ENCODE assay signal across 1 cellular context in the genomic region with DNA sequence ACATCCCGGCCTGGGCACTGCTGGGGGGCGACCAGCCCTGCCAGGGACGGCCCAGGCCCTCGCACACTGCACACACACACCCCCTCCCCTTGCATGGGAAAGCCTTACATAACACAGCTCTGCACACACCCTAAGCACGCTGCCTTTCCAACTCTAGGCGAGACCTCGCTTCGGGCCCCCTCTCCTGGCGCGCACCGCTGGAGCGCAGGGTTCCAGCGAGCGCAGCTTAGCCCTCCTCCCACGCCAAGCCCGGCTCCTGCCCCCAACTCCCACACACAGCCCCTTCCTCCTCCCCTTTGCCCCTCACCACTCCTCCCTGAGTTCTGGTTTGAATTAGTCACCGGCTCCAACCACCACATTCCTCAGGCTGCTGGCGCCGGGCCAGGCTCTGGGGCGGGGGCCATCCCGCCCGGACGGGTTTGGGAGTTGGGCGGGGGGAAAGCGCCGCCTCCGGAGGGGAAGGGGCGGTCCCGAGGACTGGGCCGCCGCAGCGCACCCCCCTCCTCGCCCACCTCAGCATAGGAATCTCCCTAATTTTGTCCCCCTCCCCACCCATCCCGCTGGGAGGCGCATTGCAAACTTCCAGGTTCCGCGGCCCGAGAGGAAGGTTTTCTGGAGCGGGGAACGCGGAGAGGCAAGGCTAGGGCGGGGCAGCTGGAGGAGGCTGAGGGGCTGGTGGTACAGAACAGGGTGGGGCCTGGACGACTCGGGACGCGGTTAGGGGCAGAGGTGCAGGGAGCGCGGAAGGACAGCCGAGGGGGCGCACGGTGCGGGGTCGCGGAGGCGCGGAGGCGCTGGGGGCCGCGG.
TF ChIP-seq lines count a peak whose summit lies in the region.

No MANE protein-coding gene starts in this region.

TF ChIP-seq in A549, 52 proteins besides CTCF, POLR2A, EP300 and RAD21 (continued from another document):
- TF ChIP-seq, protein P1, sequence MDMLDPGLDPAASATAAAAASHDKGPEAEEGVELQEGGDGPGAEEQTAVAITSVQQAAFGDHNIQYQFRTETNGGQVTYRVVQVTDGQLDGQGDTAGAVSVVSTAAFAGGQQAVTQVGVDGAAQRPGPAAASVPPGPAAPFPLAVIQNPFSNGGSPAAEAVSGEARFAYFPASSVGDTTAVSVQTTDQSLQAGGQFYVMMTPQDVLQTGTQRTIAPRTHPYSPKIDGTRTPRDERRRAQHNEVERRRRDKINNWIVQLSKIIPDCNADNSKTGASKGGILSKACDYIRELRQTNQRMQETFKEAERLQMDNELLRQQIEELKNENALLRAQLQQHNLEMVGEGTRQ (IDR thresholded peaks at IDR 0.05), result no peak
- TF ChIP-seq TP53 (CRISPR knock-in tag; IDR thresholded peaks at IDR 0.05) (no peak), ESRRA (IDR thresholded peaks at IDR 0.05; ENCODE audit: borderline replicate concordance, low read length) (no peak), RFX5 (IDR thresholded peaks at IDR 0.05) (no peak), JUN (IDR thresholded peaks at IDR 0.05) (peak; percentile 41 to 81; a peak in 4 of 5 replicates), CHD4 (IDR thresholded peaks at IDR 0.05; ENCODE audit: borderline replicate concordance) (no peak), PHF8 (IDR thresholded peaks at IDR 0.05; ENCODE audit: borderline replicate concordance, low read depth) (no peak), GATA3 (IDR thresholded peaks at IDR 0.05; ENCODE audit: borderline replicate concordance) (peak; percentile 67; the same call in 1 of the 2 replicates), KDM1A (IDR thresholded peaks at IDR 0.05; ENCODE audit: low read depth) (no peak), SMC3 (IDR thresholded peaks at IDR 0.05) (no peak; the same call in 2 of the 3 replicates), EHF (CRISPR knock-in tag; IDR thresholded peaks at IDR 0.05) (no peak), FOSB (CRISPR knock-in tag; IDR thresholded peaks at IDR 0.05) (no peak), KDM5A (IDR thresholded peaks at IDR 0.05) (no peak), CHD2 (IDR thresholded peaks at IDR 0.05; ENCODE audit: low read length, partially characterized antibody) (no peak), EHMT2 (IDR thresholded peaks at IDR 0.05; ENCODE audit: low read depth) (no peak), TFCP2L1 (CRISPR knock-in tag; IDR thresholded peaks at IDR 0.05) (no peak), NR3C1 (IDR thresholded peaks at IDR 0.05) (no peak), NFE2L2 (conservative IDR thresholded peaks at IDR 0.05; ENCODE audit: low read length) (no peak), FOXS1 (CRISPR knock-in tag; IDR thresholded peaks at IDR 0.05) (no peak), MAZ (IDR thresholded peaks at IDR 0.05; ENCODE audit: borderline replicate concordance, low read depth, low read length) (peak; percentile 88), HEYL (CRISPR knock-in tag; IDR thresholded peaks at IDR 0.05) (no peak), FOSL2 (IDR thresholded peaks at IDR 0.05) (0 out of 2 replicates have a peak, but pooled peaks have one; percentile 9), FOSL2 (CRISPR knock-in tag; IDR thresholded peaks at IDR 0.05) (peak; percentile 77), ZFP36 (IDR thresholded peaks at IDR 0.05; ENCODE audit: borderline replicate concordance, partially characterized antibody) (no peak), POLR2AphosphoS2 (conservative IDR thresholded peaks at IDR 0.05; ENCODE audit: low read length) (no peak), ZNF302 (CRISPR knock-in tag; IDR thresholded peaks at IDR 0.05) (no peak), BHLHE40 (IDR thresholded peaks at IDR 0.05; ENCODE audit: low read depth, low read length) (no peak), CBX2 (IDR thresholded peaks at IDR 0.05; ENCODE audit: borderline replicate concordance, low read depth) (no peak), HOXB13 (CRISPR knock-in tag; IDR thresholded peaks at IDR 0.05; ENCODE audit: low read depth) (no peak), CBX8 (IDR thresholded peaks at IDR 0.05) (no peak)
- TF ChIP-seq, protein P2, sequence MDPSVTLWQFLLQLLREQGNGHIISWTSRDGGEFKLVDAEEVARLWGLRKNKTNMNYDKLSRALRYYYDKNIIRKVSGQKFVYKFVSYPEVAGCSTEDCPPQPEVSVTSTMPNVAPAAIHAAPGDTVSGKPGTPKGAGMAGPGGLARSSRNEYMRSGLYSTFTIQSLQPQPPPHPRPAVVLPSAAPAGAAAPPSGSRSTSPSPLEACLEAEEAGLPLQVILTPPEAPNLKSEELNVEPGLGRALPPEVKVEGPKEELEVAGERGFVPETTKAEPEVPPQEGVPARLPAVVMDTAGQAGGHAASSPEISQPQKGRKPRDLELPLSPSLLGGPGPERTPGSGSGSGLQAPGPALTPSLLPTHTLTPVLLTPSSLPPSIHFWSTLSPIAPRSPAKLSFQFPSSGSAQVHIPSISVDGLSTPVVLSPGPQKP (IDR thresholded peaks at IDR 0.05; ENCODE audit: low read depth, low read length), result no peak
- TF ChIP-seq, protein P3, sequence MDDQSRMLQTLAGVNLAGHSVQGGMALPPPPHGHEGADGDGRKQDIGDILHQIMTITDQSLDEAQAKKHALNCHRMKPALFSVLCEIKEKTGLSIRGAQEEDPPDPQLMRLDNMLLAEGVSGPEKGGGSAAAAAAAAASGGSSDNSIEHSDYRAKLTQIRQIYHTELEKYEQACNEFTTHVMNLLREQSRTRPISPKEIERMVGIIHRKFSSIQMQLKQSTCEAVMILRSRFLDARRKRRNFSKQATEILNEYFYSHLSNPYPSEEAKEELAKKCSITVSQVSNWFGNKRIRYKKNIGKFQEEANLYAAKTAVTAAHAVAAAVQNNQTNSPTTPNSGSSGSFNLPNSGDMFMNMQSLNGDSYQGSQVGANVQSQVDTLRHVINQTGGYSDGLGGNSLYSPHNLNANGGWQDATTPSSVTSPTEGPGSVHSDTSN (IDR thresholded peaks at IDR 0.05), result 0 out of 2 replicates have a peak, but pooled peaks have one; percentile 15
- TF ChIP-seq, protein P4, sequence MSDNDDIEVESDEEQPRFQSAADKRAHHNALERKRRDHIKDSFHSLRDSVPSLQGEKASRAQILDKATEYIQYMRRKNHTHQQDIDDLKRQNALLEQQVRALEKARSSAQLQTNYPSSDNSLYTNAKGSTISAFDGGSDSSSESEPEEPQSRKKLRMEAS (IDR thresholded peaks at IDR 0.05), result peak; percentile 85
- TF ChIP-seq, protein P5, sequence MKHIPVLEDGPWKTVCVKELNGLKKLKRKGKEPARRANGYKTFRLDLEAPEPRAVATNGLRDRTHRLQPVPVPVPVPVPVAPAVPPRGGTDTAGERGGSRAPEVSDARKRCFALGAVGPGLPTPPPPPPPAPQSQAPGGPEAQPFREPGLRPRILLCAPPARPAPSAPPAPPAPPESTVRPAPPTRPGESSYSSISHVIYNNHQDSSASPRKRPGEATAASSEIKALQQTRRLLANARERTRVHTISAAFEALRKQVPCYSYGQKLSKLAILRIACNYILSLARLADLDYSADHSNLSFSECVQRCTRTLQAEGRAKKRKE (CRISPR knock-in tag; IDR thresholded peaks at IDR 0.05; ENCODE audit: low read depth), result no peak
- TF ChIP-seq, protein P6, sequence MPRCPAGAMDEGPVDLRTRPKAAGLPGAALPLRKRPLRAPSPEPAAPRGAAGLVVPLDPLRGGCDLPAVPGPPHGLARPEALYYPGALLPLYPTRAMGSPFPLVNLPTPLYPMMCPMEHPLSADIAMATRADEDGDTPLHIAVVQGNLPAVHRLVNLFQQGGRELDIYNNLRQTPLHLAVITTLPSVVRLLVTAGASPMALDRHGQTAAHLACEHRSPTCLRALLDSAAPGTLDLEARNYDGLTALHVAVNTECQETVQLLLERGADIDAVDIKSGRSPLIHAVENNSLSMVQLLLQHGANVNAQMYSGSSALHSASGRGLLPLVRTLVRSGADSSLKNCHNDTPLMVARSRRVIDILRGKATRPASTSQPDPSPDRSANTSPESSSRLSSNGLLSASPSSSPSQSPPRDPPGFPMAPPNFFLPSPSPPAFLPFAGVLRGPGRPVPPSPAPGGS (IDR thresholded peaks at IDR 0.05), result no peak
- TF ChIP-seq, protein P7, sequence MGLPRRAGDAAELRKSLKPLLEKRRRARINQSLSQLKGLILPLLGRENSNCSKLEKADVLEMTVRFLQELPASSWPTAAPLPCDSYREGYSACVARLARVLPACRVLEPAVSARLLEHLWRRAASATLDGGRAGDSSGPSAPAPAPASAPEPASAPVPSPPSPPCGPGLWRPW (IDR thresholded peaks at IDR 0.05), result no peak
- TF ChIP-seq, protein P8, sequence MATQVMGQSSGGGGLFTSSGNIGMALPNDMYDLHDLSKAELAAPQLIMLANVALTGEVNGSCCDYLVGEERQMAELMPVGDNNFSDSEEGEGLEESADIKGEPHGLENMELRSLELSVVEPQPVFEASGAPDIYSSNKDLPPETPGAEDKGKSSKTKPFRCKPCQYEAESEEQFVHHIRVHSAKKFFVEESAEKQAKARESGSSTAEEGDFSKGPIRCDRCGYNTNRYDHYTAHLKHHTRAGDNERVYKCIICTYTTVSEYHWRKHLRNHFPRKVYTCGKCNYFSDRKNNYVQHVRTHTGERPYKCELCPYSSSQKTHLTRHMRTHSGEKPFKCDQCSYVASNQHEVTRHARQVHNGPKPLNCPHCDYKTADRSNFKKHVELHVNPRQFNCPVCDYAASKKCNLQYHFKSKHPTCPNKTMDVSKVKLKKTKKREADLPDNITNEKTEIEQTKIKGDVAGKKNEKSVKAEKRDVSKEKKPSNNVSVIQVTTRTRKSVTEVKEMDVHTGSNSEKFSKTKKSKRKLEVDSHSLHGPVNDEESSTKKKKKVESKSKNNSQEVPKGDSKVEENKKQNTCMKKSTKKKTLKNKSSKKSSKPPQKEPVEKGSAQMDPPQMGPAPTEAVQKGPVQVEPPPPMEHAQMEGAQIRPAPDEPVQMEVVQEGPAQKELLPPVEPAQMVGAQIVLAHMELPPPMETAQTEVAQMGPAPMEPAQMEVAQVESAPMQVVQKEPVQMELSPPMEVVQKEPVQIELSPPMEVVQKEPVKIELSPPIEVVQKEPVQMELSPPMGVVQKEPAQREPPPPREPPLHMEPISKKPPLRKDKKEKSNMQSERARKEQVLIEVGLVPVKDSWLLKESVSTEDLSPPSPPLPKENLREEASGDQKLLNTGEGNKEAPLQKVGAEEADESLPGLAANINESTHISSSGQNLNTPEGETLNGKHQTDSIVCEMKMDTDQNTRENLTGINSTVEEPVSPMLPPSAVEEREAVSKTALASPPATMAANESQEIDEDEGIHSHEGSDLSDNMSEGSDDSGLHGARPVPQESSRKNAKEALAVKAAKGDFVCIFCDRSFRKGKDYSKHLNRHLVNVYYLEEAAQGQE (IDR thresholded peaks at IDR 0.05), result no peak
